In the genomic region with DNA sequence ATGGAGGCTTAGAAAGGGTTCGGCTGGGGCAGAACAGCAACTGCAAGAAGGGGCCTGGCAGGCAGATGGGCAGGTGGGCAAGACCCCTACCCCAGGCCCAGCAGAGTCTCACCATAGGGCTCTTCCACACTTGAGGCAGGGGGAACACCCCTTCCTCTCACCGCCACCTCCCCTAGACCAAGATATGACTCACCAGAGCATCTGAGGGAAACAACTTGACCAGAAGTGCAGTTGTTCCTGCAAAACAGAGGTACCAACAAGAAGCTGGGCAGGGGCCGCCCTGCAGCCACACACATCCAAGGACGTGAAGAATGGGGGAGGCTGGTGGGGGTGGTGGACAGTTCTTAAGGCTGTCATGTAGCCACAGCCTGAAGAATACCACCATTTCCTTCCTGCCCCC, we compare ENCODE assay signal across 38 cellular contexts. TPM values are rescaled to one million over a fixed set of nuclear protein-coding genes. Genes with fewer than 3 reads are reported as not detected.
"Had no signal": no experiment of that assay in that cellular context is flagged by ENCODE, and none has a peak within 500 bp of the region (broad histone marks: within the 10 kb centered on the region; RNA-seq: fewer than 3 reads in every experiment).

No MANE protein-coding gene starts in this region.

- FAIRE-seq: bronchial epithelial cell, TTC549 had no signal

- H3K4me3 ChIP-seq: ascending aorta, cardiac muscle cell had no signal

- H3K36me3 Mint-ChIP-seq: activated CD4-positive, alpha-beta memory T cell treated with anti-CD3 and anti-CD28 coated beads for 36 hours; activated CD8-positive, alpha-beta memory T cell treated with anti-CD3 and anti-CD28 coated beads, Interleukin-2, amount 10 ng/mL, durations not matched to agents 7 days and 5 days; activated naive CD4-positive, alpha-beta T cell treated with anti-CD3 and anti-CD28 coated beads, Interleukin-2, amount 10 ng/mL, durations not matched to agents 7 days and 5 days; activated naive CD8-positive, alpha-beta T cell treated with anti-CD3 and anti-CD28 coated beads, Interleukin-2, amount 10 ng/mL, durations not matched to agents 7 days and 5 days had no signal

- H3K27ac ChIP-seq: ascending aorta, cardiac muscle cell, VCaP had no signal

- H3K4me3 Mint-ChIP-seq: activated B cell treated with CpG ODN at 0.5 μM for 24 hours; activated CD4-positive, alpha-beta memory T cell treated with anti-CD3 and anti-CD28 coated beads for 36 hours; activated CD4-positive, alpha-beta T cell treated with anti-CD3 and anti-CD28 coated beads, Interleukin-2, amount 10 ng/mL, durations not matched to agents 24 days and 14 days; activated CD8-positive, alpha-beta memory T cell treated with anti-CD3 and anti-CD28 coated beads, Interleukin-2, amount 10 ng/mL, durations not matched to agents 7 days and 5 days; activated CD8-positive, alpha-beta T cell treated with anti-CD3 and anti-CD28 coated beads for 36 hours; activated naive CD4-positive, alpha-beta T cell treated with anti-CD3 and anti-CD28 coated beads, Interleukin-2, amount 10 ng/mL, durations not matched to agents 7 days and 5 days; activated naive CD4-positive, alpha-beta T cell treated with anti-CD3 and anti-CD28 coated beads, Interleukin-2, amount 50 U/mL, for 24 hours; activated naive CD8-positive, alpha-beta T cell; activated naive CD8-positive, alpha-beta T cell treated with anti-CD3 and anti-CD28 coated beads, Interleukin-2, amount 10 ng/mL, durations not matched to agents 7 days and 5 days; activated naive CD8-positive, alpha-beta T cell treated with anti-CD3 and anti-CD28 coated beads, Interleukin-2, amount 50 U/mL, for 24 hours; activated T-cell treated with anti-CD3 and anti-CD28 coated beads, Interleukin-2, amount 50 U/mL, for 24 hours; brain; central memory CD8-positive, alpha-beta T cell; T-helper 1 cell treated with Interleukin-12 subunit alpha and Interleukin-12 subunit beta and Interleukin-4 antibody, amounts not matched to agents 30 μg/mL and 1 μg/mL, for 36 hours; T-helper 2 cell treated with Interferon-gamma antibody and Interleukin-4, amounts not matched to agents 5 μg/mL and 100 μg/mL, for 36 hours had no signal

- ATAC-seq: activated CD8-positive, alpha-beta memory T cell treated with anti-CD3 and anti-CD28 coated beads, Interleukin-2, amount 10 ng/mL, durations not matched to agents 7 days and 5 days; activated CD8-positive, alpha-beta T cell treated with anti-CD3 and anti-CD28 coated beads for 36 hours; activated naive CD8-positive, alpha-beta T cell treated with anti-CD3 and anti-CD28 coated beads, Interleukin-2, amount 50 U/mL, for 24 hours had no signal

- H3K27ac Mint-ChIP-seq: activated B cell treated with CpG ODN at 0.5 μM for 24 hours; activated CD4-positive, alpha-beta memory T cell treated with anti-CD3 and anti-CD28 coated beads for 36 hours; activated CD4-positive, alpha-beta T cell treated with anti-CD3 and anti-CD28 coated beads, Interleukin-2, amount 10 ng/mL, durations not matched to agents 24 days and 14 days; activated CD8-positive, alpha-beta memory T cell treated with anti-CD3 and anti-CD28 coated beads, Interleukin-2, amount 10 ng/mL, durations not matched to agents 7 days and 5 days; activated CD8-positive, alpha-beta T cell treated with anti-CD3 and anti-CD28 coated beads for 36 hours; activated naive CD4-positive, alpha-beta T cell treated with anti-CD3 and anti-CD28 coated beads, Interleukin-2, amount 10 ng/mL, durations not matched to agents 7 days and 5 days; activated naive CD4-positive, alpha-beta T cell treated with anti-CD3 and anti-CD28 coated beads, Interleukin-2, amount 50 U/mL, for 24 hours; activated naive CD8-positive, alpha-beta T cell; activated naive CD8-positive, alpha-beta T cell treated with anti-CD3 and anti-CD28 coated beads, Interleukin-2, amount 10 ng/mL, durations not matched to agents 7 days and 5 days; activated naive CD8-positive, alpha-beta T cell treated with anti-CD3 and anti-CD28 coated beads, Interleukin-2, amount 50 U/mL, for 24 hours; activated T-cell treated with anti-CD3 and anti-CD28 coated beads, Interleukin-2, amount 50 U/mL, for 24 hours; activated T-helper 2 cell treated with anti-CD3 and anti-CD28 coated beads, Interferon-gamma antibody, Interleukin-2, Interleukin-4, amounts not matched to agents 10 μg/mL and 5 μg/mL and 100 μg/mL, durations not matched to agents 14 hours and 24 hours and 36 hours; brain; T-helper 1 cell treated with Interleukin-12 subunit alpha and Interleukin-12 subunit beta and Interleukin-4 antibody, amounts not matched to agents 30 μg/mL and 1 μg/mL, for 36 hours; T-helper 2 cell treated with Interferon-gamma antibody and Interleukin-4, amounts not matched to agents 5 μg/mL and 100 μg/mL, for 36 hours had no signal

- H3K27me3 Mint-ChIP-seq: activated B cell treated with CpG ODN at 0.5 μM for 24 hours; activated CD4-positive, alpha-beta memory T cell treated with anti-CD3 and anti-CD28 coated beads for 36 hours; activated CD4-positive, alpha-beta T cell treated with anti-CD3 and anti-CD28 coated beads, Interleukin-2, amount 10 ng/mL, durations not matched to agents 24 days and 14 days; activated CD8-positive, alpha-beta memory T cell treated with anti-CD3 and anti-CD28 coated beads, Interleukin-2, amount 10 ng/mL, durations not matched to agents 7 days and 5 days; activated CD8-positive, alpha-beta T cell treated with anti-CD3 and anti-CD28 coated beads for 36 hours; activated naive CD4-positive, alpha-beta T cell treated with anti-CD3 and anti-CD28 coated beads, Interleukin-2, amount 10 ng/mL, durations not matched to agents 7 days and 5 days; activated naive CD4-positive, alpha-beta T cell treated with anti-CD3 and anti-CD28 coated beads, Interleukin-2, amount 50 U/mL, for 24 hours; activated naive CD8-positive, alpha-beta T cell; activated naive CD8-positive, alpha-beta T cell treated with anti-CD3 and anti-CD28 coated beads, Interleukin-2, amount 10 ng/mL, durations not matched to agents 7 days and 5 days; activated naive CD8-positive, alpha-beta T cell treated with anti-CD3 and anti-CD28 coated beads, Interleukin-2, amount 50 U/mL, for 24 hours; activated T-cell treated with anti-CD3 and anti-CD28 coated beads, Interleukin-2, amount 50 U/mL, for 24 hours; central memory CD8-positive, alpha-beta T cell had no signal

- H3K4me1 Mint-ChIP-seq: activated B cell treated with CpG ODN at 0.5 μM for 24 hours; activated naive CD4-positive, alpha-beta T cell treated with anti-CD3 and anti-CD28 coated beads, Interleukin-2, amount 10 ng/mL, durations not matched to agents 7 days and 5 days; activated naive CD4-positive, alpha-beta T cell treated with anti-CD3 and anti-CD28 coated beads, Interleukin-2, amount 50 U/mL, for 24 hours; activated naive CD8-positive, alpha-beta T cell treated with anti-CD3 and anti-CD28 coated beads, Interleukin-2, amount 50 U/mL, for 24 hours; brain; central memory CD8-positive, alpha-beta T cell had no signal

- H3K4me1 ChIP-seq: ascending aorta had no signal

- DNase-seq: activated B cell treated with CpG ODN at 0.5 μM for 24 hours; activated CD4-positive, alpha-beta memory T cell treated with anti-CD3 and anti-CD28 coated beads for 36 hours; activated CD4-positive, alpha-beta T cell treated with anti-CD3 and anti-CD28 coated beads for 4 hours; activated CD4-positive, alpha-beta T cell treated with anti-CD3 and anti-CD28 coated beads, Interleukin-2, amount 10 ng/mL, durations not matched to agents 24 days and 14 days; activated CD4-positive, alpha-beta T cell treated with anti-CD3 and anti-CD28 coated beads, Interleukin-2, amount 50 U/mL, for 1 hour; activated CD4-positive, alpha-beta T cell treated with anti-CD3 and anti-CD28 coated beads, Interleukin-2, amount 50 U/mL, for 4 hours; activated CD4-positive, CD25-positive, alpha-beta regulatory T cell treated with anti-CD3 and anti-CD28 coated beads, Interleukin-2, amount 50 U/mL, for 72 hours; activated CD8-positive, alpha-beta memory T cell treated with anti-CD3 and anti-CD28 coated beads for 24 hours; activated CD8-positive, alpha-beta memory T cell treated with anti-CD3 and anti-CD28 coated beads, Interleukin-2, amount 10 ng/mL, durations not matched to agents 7 days and 5 days; activated CD8-positive, alpha-beta memory T cell treated with anti-CD3 and anti-CD28 coated beads, Interleukin-2, amount 50 U/mL, for 48 hours; activated CD8-positive, alpha-beta T cell treated with anti-CD3 and anti-CD28 coated beads for 36 hours; activated effector memory CD4-positive, alpha-beta T cell treated with Interleukin-2 at 50 U/mL for 16 hours; activated gamma-delta T cell; activated naive CD4-positive, alpha-beta T cell treated with anti-CD3 and anti-CD28 coated beads, Interleukin-2, amount 10 ng/mL, durations not matched to agents 7 days and 5 days; activated naive CD4-positive, alpha-beta T cell treated with Interleukin-2 at 50 U/mL for 16 hours; activated naive CD8-positive, alpha-beta T cell treated with anti-CD3 and anti-CD28 coated beads, Interleukin-2, amount 10 ng/mL, durations not matched to agents 7 days and 5 days; activated naive CD8-positive, alpha-beta T cell treated with anti-CD3 and anti-CD28 coated beads, Interleukin-2, amount 50 U/mL, for 24 hours; activated T-cell treated with anti-CD3 and anti-CD28 coated beads, Interleukin-2, amount 50 U/mL, for 24 hours; activated T-cell treated with anti-CD3 and anti-CD28 coated beads, Interleukin-2, amount 50 U/mL, for 48 hours; amygdala; anterior cingulate cortex; caudate nucleus; cerebellar nuclear complex; T-helper 1 cell; T-helper 2 cell; T-helper 9 cell had no signal

- H3K9me3 ChIP-seq: ascending aorta had no signal

- H3K9me3 Mint-ChIP-seq: activated B cell treated with CpG ODN at 0.5 μM for 24 hours; activated CD4-positive, alpha-beta memory T cell treated with anti-CD3 and anti-CD28 coated beads for 36 hours; activated CD4-positive, alpha-beta T cell treated with anti-CD3 and anti-CD28 coated beads, Interleukin-2, amount 10 ng/mL, durations not matched to agents 24 days and 14 days; activated CD8-positive, alpha-beta T cell treated with anti-CD3 and anti-CD28 coated beads for 36 hours; activated naive CD4-positive, alpha-beta T cell treated with anti-CD3 and anti-CD28 coated beads, Interleukin-2, amount 10 ng/mL, durations not matched to agents 7 days and 5 days; activated naive CD4-positive, alpha-beta T cell treated with anti-CD3 and anti-CD28 coated beads, Interleukin-2, amount 50 U/mL, for 24 hours; activated naive CD8-positive, alpha-beta T cell treated with anti-CD3 and anti-CD28 coated beads, Interleukin-2, amount 10 ng/mL, durations not matched to agents 7 days and 5 days; activated naive CD8-positive, alpha-beta T cell treated with anti-CD3 and anti-CD28 coated beads, Interleukin-2, amount 50 U/mL, for 24 hours; activated T-cell treated with anti-CD3 and anti-CD28 coated beads, Interleukin-2, amount 50 U/mL, for 24 hours; activated T-helper 2 cell treated with anti-CD3 and anti-CD28 coated beads, Interferon-gamma antibody, Interleukin-2, Interleukin-4, amounts not matched to agents 10 μg/mL and 5 μg/mL and 100 μg/mL, durations not matched to agents 14 hours and 24 hours and 36 hours; brain; central memory CD8-positive, alpha-beta T cell; T-helper 1 cell treated with Interleukin-12 subunit alpha and Interleukin-12 subunit beta and Interleukin-4 antibody, amounts not matched to agents 30 μg/mL and 1 μg/mL, for 36 hours; T-helper 2 cell treated with Interferon-gamma antibody and Interleukin-4, amounts not matched to agents 5 μg/mL and 100 μg/mL, for 36 hours had no signal

- H3K27me3 ChIP-seq: ascending aorta, cardiac muscle cell had no signal

- H3K36me3 ChIP-seq: ascending aorta, cardiac muscle cell had no signal

RNA-seq across cellular contexts. Expression of a gene that starts 10.9 kb away (rescaled TPM):
- total RNA-seq: ascending aorta had no signal
- polyA plus RNA-seq: cardiac muscle cell had no signal
